Comparison of ENCODE assay signal across 18 cellular contexts in the genomic region with DNA sequence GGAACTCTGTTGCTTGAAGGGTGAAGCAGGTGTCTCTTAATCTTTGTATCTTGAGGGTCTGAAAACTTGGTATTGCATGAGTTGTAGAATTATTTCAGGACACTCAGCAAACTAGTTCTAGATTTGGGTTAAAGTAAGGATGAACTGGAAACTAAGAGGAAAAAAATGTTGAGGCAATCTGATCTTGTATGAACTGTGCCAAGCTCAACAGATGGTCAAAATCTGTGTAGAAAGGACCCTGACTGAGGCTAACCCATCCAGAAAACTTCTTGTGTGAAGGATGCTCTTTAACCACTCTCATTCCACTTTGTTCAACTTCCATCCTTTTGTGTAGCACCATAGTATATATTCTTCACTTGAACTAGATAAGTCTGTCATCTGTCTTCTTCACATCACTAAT.
DNase-seq lines count a peak whose midpoint lies in the region; FAIRE-seq and TF ChIP-seq lines count a peak whose summit lies in the region.
"Had no signal": no experiment of that assay in that cellular context is flagged by ENCODE, and none has a peak within 500 bp of the region (broad histone marks: within the 10 kb centered on the region; RNA-seq: fewer than 3 reads in every experiment).

No MANE protein-coding gene starts in this region.

- H3K4me1 ChIP-seq in keratinocyte (ENCODE audit: control insufficient read depth, extremely low read depth, insufficient read depth, low read length) (peaks cover 5% of the 10 kb centered on the region), vagina (no peaks in the 10 kb centered on the region)
- H3K4me1 ChIP-seq: BE2C had no signal

- no peak overlapping the region for H3K9ac ChIP-seq in keratinocyte (ENCODE audit: control insufficient read depth, extremely low read depth, insufficient read depth, low read length)

- no peaks in the 10 kb centered on the region for H3K9me3 ChIP-seq in keratinocyte (ENCODE audit: control insufficient read depth, low read depth, low read length)
- no peaks in the 10 kb centered on the region for H3K9me3 ChIP-seq in vagina
- H3K9me3 ChIP-seq: BE2C had no signal

- H3K79me2 ChIP-seq in keratinocyte (ENCODE audit: control insufficient read depth, insufficient read depth, low read length): no peaks in the 10 kb centered on the region

- intact Hi-C loops in vagina (cut with DNase I): no loop called here

- dilution Hi-C loops in keratinocyte (cut with MboI; ENCODE audit: extremely low pct_ligation_motif_present, low sequenced_read_pairs): no loop called here

- no peak overlapping the region for H3K4me3 ChIP-seq in AG10803 (ENCODE audit: low read length)
- no peak overlapping the region for H3K4me3 ChIP-seq in keratinocyte (ENCODE audit: control insufficient read depth in 2 of 3, extremely low read depth in 1 of 3, insufficient read depth in 2 of 3, low read depth in 1 of 3, low read length in 3 of 3)
- no peak overlapping the region for H3K4me3 ChIP-seq in vagina

- no peak overlapping the region for H3K4me2 ChIP-seq in keratinocyte (ENCODE audit: control insufficient read depth, extremely low read depth, insufficient read depth, low read depth, low read length)

- peak; percentile 57 for FAIRE-seq in keratinocyte (lab: Jason Lieb, UNC)
- FAIRE-seq: H1, HepG2, HTR-8/SVneo had no signal

- H3K36me3 ChIP-seq in keratinocyte (ENCODE audit: control insufficient read depth in 2 of 2, extremely low read depth in 1 of 2, insufficient read depth in 2 of 2, low read length in 2 of 2) (no peaks in the 10 kb centered on the region), vagina (no peaks in the 10 kb centered on the region)
- H3K36me3 ChIP-seq: BE2C had no signal

- TF ChIP-seq CTCF in AG10803 (conservative IDR thresholded peaks at IDR 0.05; ENCODE audit: low read length) (no peak), keratinocyte (optimal IDR thresholded peaks at IDR 0.05 in 1 of 3, IDR thresholded peaks at IDR 0.05 in 1 of 3, conservative IDR thresholded peaks at IDR 0.05 in 1 of 3; ENCODE audit: extremely low read depth in 1 of 3, insufficient read depth in 2 of 3, low read length in 3 of 3) (no peak), vagina (IDR thresholded peaks at IDR 0.05) (no peak)

- H3K27ac ChIP-seq in keratinocyte (ENCODE audit: control insufficient read depth, insufficient read depth, low read length): no peak overlapping the region
- no peak overlapping the region for H3K27ac ChIP-seq in vagina
- H3K27ac ChIP-seq: C4-2B had no signal

- H3K27me3 ChIP-seq in keratinocyte (ENCODE audit: control insufficient read depth, extremely low read depth, insufficient read depth, low read length) (no peaks in the 10 kb centered on the region), vagina (no peaks in the 10 kb centered on the region)
- H3K27me3 ChIP-seq: BE2C had no signal

- H3K9me1 ChIP-seq in keratinocyte (ENCODE audit: control insufficient read depth, extremely low read depth, insufficient read depth, low read length): no peaks in the 10 kb centered on the region

- no peaks in the 10 kb centered on the region for H4K20me1 ChIP-seq in keratinocyte (ENCODE audit: control insufficient read depth, extremely low read depth, insufficient read depth, low read length)

- DNase-seq in AG10803 (ENCODE audit: low read depth) (peak; percentile 56), GM03348 (ENCODE audit: low spot score) (peak; percentile 15), epidermal melanocyte (ENCODE audit: insufficient read length, low spot score) (peak; percentile 43), keratinocyte (ENCODE audit: low read depth, low spot score) (no peak), NCI-H526 (lab: John Stamatoyannopoulos, UW) (no peak), SIG-M5 (lab: John Stamatoyannopoulos, UW) (no peak), vagina (ENCODE audit: extremely low spot score in 2 of 2) (no peak)
- DNase-seq: ACHN; BE2C; CD4-positive, alpha-beta memory T cell; DND-41; GDM1; HCEC 1CT; HFFc6 had no signal

- TF ChIP-seq POLR2A in vagina (IDR thresholded peaks at IDR 0.05): no peak

- H2AFZ ChIP-seq in keratinocyte (ENCODE audit: control insufficient read depth, low read length): no peak overlapping the region

Comparison
In these comparisons a context has a peak if more than half of its experiments do, and no peak if none do; other contexts are left out.
1. DNase-seq: peak in AG10803 (single experiment), GM03348 (single experiment) and epidermal melanocyte (single experiment); none in keratinocyte (single experiment), NCI-H526 (0 of 2), SIG-M5 (single experiment) and vagina (0 of 2).